11 cellular contexts compared by ENCODE assay signal in the genomic region with DNA sequence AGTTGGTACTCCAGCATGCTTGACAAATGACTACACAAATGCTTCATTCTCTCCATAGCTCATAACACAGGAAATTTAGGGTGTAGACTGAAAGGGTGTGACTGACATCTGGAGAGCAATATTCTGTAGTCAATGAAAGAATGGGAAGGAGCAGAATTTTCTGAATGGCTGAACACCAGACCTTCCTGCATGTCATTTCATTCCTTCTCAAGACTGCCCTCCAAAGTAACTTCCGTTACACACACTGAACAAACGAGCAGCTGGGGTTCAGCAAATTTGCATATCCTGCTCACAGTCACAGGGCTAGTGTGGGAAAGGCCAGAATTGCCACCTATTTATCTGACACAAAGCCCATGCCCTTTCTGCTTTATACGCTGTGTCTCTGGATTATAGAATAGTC.
DNase-seq lines count a peak whose midpoint lies in the region; ATAC-seq and TF ChIP-seq lines count a peak whose summit lies in the region.
"Had no signal": no experiment of that assay in that cellular context is flagged by ENCODE, and none has a peak within 500 bp of the region (broad histone marks: within the 10 kb centered on the region; RNA-seq: fewer than 3 reads in every experiment).

No MANE protein-coding gene starts in this region.

- H3K9me3 ChIP-seq in transverse colon: no peaks in the 10 kb centered on the region
- no peaks in the 10 kb centered on the region for H3K9me3 ChIP-seq in smooth muscle cell (replicated peaks; ENCODE audit: low read depth)
- H3K9me3 ChIP-seq: right atrium auricular region had no signal

- TF ChIP-seq CTCF in transverse colon (IDR thresholded peaks at IDR 0.05) (no peak), smooth muscle cell (IDR thresholded peaks at IDR 0.05; ENCODE audit: borderline replicate concordance, insufficient read depth, poor library complexity, severe bottlenecking) (no peak)

- 63 to 83% methylated on average over 2 to 3 of the region's 3 CpGs for WGBS in transverse colon (ENCODE audit: low coverage in 1 of 2), 2 donors
- 81% methylated on average over 3 of the region's 3 CpGs for WGBS in smooth muscle cell (ENCODE audit: low lambda C conversion rate)

- H3K9me3 Mint-ChIP-seq in activated naive CD4-positive, alpha-beta T cell treated with anti-CD3 and anti-CD28 coated beads for 36 hours: no peaks in the 10 kb centered on the region

- H3K36me3 ChIP-seq in transverse colon (no peaks in the 10 kb centered on the region), smooth muscle cell (ENCODE audit: low read depth) (no peaks in the 10 kb centered on the region)
- H3K36me3 ChIP-seq: right atrium auricular region had no signal

- peak; percentile 22 for DNase-seq in activated naive CD4-positive, alpha-beta T cell treated with anti-CD3 and anti-CD28 coated beads for 36 hours
- no peak for DNase-seq in activated naive CD4-positive, alpha-beta T cell treated with anti-CD3 and anti-CD28 coated beads, Interleukin-2, amount 50 U/mL, for 16 hours
- peak; percentile 1 to 46 for DNase-seq in NCI-H526 (lab: John Stamatoyannopoulos, UW)
- DNase-seq in transverse colon: peak; percentile 16
- no peak for DNase-seq in AG08396 (ENCODE audit: low spot score)
- no peak for DNase-seq in DMS153 treated with DMSO at 0.1 percent for 48 hours (lab: John Stamatoyannopoulos, UW; ENCODE audit: unreplicated experiment)
- no peak for DNase-seq in smooth muscle cell (lab: John Stamatoyannopoulos, UW; ENCODE audit: unreplicated experiment)
- DNase-seq: OCI-M1 had no signal

- TF ChIP-seq POLR2A in transverse colon (IDR thresholded peaks at IDR 0.05): no peak

- ATAC-seq in HG02840 (IDR thresholded peaks at IDR 0.05; ENCODE audit: low FRiP score, unreplicated experiment): peak; percentile 100
- ATAC-seq: HCT116 had no signal

- H3K36me3 Mint-ChIP-seq in activated naive CD4-positive, alpha-beta T cell treated with anti-CD3 and anti-CD28 coated beads for 36 hours (ENCODE audit: low read depth): no peaks in the 10 kb centered on the region

- H3K27me3 ChIP-seq in transverse colon (no peaks in the 10 kb centered on the region), smooth muscle cell (ENCODE audit: low read depth) (no peaks in the 10 kb centered on the region)
- H3K27me3 ChIP-seq: right atrium auricular region had no signal

- intact Hi-C loops in activated naive CD4-positive, alpha-beta T cell treated with anti-CD3 and anti-CD28 coated beads for 36 hours (cut with micrococcal nuclease): no loop called here
- intact Hi-C loops in transverse colon (cut with DNase I; ENCODE audit: low total_unique reads): no loop called here

- H3K4me1 Mint-ChIP-seq in activated naive CD4-positive, alpha-beta T cell treated with anti-CD3 and anti-CD28 coated beads for 36 hours (ENCODE audit: low read depth): peaks cover 5% of the 10 kb centered on the region

- H3K27ac Mint-ChIP-seq in activated naive CD4-positive, alpha-beta T cell treated with anti-CD3 and anti-CD28 coated beads for 36 hours: no peak overlapping the region

- no peaks in the 10 kb centered on the region for H3F3A ChIP-seq in smooth muscle cell (ENCODE audit: low read depth)

- TF ChIP-seq EP300 in transverse colon (IDR thresholded peaks at IDR 0.05; ENCODE audit: low read depth): no peak

- no peak overlapping the region for H3K9ac ChIP-seq in smooth muscle cell (ENCODE audit: low read depth)

- no peaks in the 10 kb centered on the region for H3K79me2 ChIP-seq in smooth muscle cell (ENCODE audit: low read depth)

- H3K27ac ChIP-seq in transverse colon (no peak overlapping the region), smooth muscle cell (ENCODE audit: low read depth) (no peak overlapping the region)
- H3K27ac ChIP-seq: right atrium auricular region had no signal

- H3K4me2 ChIP-seq in smooth muscle cell: no peak overlapping the region

- H3K27me3 Mint-ChIP-seq in activated naive CD4-positive, alpha-beta T cell treated with anti-CD3 and anti-CD28 coated beads for 36 hours (ENCODE audit: low read depth): no peaks in the 10 kb centered on the region

- in situ Hi-C loops in transverse colon (cut with MboI; ENCODE audit: low pct_ligation_motif_present in 1 of 4, low pct_unique_long_range_greater_than_20kb in 1 of 4, low sequenced_read_pairs in 3 of 4): no loop called here

- H2AFZ ChIP-seq in smooth muscle cell (ENCODE audit: low read depth): no peak overlapping the region

- H3K4me3 ChIP-seq in transverse colon (no peak overlapping the region), smooth muscle cell (no peak overlapping the region)
- H3K4me3 ChIP-seq: right atrium auricular region had no signal

- no peaks in the 10 kb centered on the region for H4K20me1 ChIP-seq in smooth muscle cell (ENCODE audit: low read depth)

- H3K4me3 Mint-ChIP-seq in activated naive CD4-positive, alpha-beta T cell treated with anti-CD3 and anti-CD28 coated beads for 36 hours: no peak overlapping the region

- H3K4me1 ChIP-seq in transverse colon (no peaks in the 10 kb centered on the region), smooth muscle cell (ENCODE audit: low read depth) (no peaks in the 10 kb centered on the region)
- H3K4me1 ChIP-seq: right atrium auricular region had no signal

- CTCF ChIA-PET in activated naive CD4-positive, alpha-beta T cell treated with anti-CD3 and anti-CD28 coated beads for 36 hours (lab: Charles Lee): interaction anchor here (1.1 to 1.2 kb wide), 2 partner anchors 74 to 88 kb away, joined by 3 read pairs; no protein-coding TSS in a partner anchor

Comparison
In these comparisons a context has a peak if more than half of its experiments do, and no peak if none do; other contexts are left out.
1. DNase-seq: peak in activated naive CD4-positive, alpha-beta T cell treated with anti-CD3 and anti-CD28 coated beads for 36 hours (single experiment), NCI-H526 (2 of 2) and transverse colon (single experiment); none in activated naive CD4-positive, alpha-beta T cell treated with anti-CD3 and anti-CD28 coated beads, Interleukin-2, amount 50 U/mL, for 16 hours (single experiment), AG08396 (single experiment), DMS153 treated with DMSO at 0.1 percent for 48 hours (single experiment) and smooth muscle cell (single experiment).